Comparison of ENCODE assay signal across 8 cellular contexts in the genomic region with DNA sequence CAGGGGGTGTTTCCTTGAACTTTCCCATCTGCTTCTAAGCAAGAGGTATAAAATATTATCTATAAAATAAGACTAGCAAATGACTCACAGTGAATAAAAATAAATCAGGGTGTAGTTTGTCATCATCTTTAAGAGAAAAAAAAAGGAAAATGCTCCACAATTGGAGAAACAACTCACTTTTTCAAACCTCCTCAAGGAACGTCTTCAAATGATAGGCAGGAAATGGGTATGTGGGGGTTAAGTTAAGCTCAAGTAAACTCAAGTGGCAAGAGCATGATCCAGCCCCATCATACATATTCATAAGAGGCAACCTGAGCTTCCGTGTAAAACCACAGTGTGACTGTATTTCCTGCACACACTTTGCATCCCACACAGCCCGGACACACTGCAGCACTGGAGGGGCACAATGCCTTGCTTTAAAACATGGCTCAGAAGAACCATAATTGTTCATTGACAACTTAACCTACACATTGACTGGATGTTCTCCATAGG. TPM values are rescaled to one million over a fixed set of nuclear protein-coding genes. Genes with fewer than 3 reads are reported as not detected.
DNase-seq lines count a peak whose midpoint lies in the region; ATAC-seq lines count a peak whose summit lies in the region.

No MANE protein-coding gene starts in this region.

- DNase-seq in T follicular helper cell (ENCODE audit: low read depth) (peak; percentile 62), amniotic epithelial cell (ENCODE audit: low read depth) (peak; percentile 79), left colon (peak; percentile 26 to 46), T1000 (lab: John Stamatoyannopoulos, UW) (no peak)
- peak; percentile 50 for DNase-seq in stimulated activated CD8-positive, alpha-beta memory T cell treated with anti-CD3 and anti-CD28 coated beads, Interleukin-12 subunit alpha, Interleukin-12 subunit beta, amount 100 ng/mL, for 1 hour (ENCODE audit: low read depth)

- intact Hi-C loops in left colon (cut with DNase I, micrococcal nuclease), result no loop called here

- ATAC-seq in GM19025 (IDR thresholded peaks at IDR 0.05; ENCODE audit: low read depth, unreplicated experiment) (peak; percentile 88), HG03175 (IDR thresholded peaks at IDR 0.05; ENCODE audit: unreplicated experiment) (peak; percentile 92), left colon (peak; percentile 70)

- no peaks in the 10 kb centered on the region for H3K79me2 ChIP-seq in ACC112 (ENCODE audit: control insufficient read depth, insufficient read depth, low read length, unreplicated experiment)

- H3K4me3 ChIP-seq in ACC112 (ENCODE audit: low read depth, low read length), result peak overlapping the region; percentile 72

- H3K4me1 ChIP-seq in ACC112 (ENCODE audit: control insufficient read depth, insufficient read depth, low read length, unreplicated experiment), result peaks cover 42% of the 10 kb centered on the region

- peak overlapping the region; percentile 78 for H2AFZ ChIP-seq in ACC112 (ENCODE audit: low read length, unreplicated experiment)

- no peaks in the 10 kb centered on the region for H3K36me3 ChIP-seq in ACC112 (ENCODE audit: insufficient read depth, low read length)

- peak overlapping the region; percentile 94 for H3K27ac ChIP-seq in ACC112 (ENCODE audit: low read depth, low read length)

- H3K27me3 ChIP-seq in ACC112 (ENCODE audit: insufficient read depth, low read length), result no peaks in the 10 kb centered on the region

RNA-seq across cellular contexts. Expression of a gene that starts 58.5 kb away (rescaled TPM):
- 1 to 10 TPM; 2.7 to 6.2 TPM for total RNA-seq in left colon
